In the genomic region with DNA sequence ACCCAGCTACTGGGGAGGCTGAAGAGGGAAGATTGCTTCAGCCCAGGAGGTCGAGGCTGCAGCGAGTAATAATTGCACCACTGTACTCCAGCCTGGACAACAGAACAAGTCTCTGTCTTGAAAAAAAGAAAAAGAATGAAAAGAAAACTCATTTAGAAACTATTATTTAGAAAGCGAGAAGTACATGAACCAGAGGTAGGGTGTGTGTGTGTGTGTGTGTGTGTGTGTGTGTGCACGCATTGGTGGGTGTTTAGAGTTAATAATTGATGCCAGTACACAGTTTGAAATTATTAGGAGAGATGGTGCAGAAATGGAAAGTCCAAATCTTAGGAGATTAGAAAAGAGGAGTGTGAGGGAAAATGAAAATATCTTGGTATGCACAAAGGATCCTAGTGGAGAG, we compare ENCODE assay signal across 2 cellular contexts.
TF ChIP-seq lines count a peak whose summit lies in the region.

No MANE protein-coding gene starts in this region.

TF ChIP-seq in HEK293, 187 proteins besides CTCF, POLR2A, EP300 and RAD21:
- TF ChIP-seq PRDM1 (tag by site-specific recombination; IDR thresholded peaks at IDR 0.05) (peak; percentile 47; the same call in 1 of the 2 replicates), BCL11A (tag by site-specific recombination; IDR thresholded peaks at IDR 0.05; ENCODE audit: low read depth) (no peak)

TF ChIP-seq in GM12878, 131 proteins besides CTCF, POLR2A, EP300 and RAD21:
- TF ChIP-seq BRCA1 (IDR thresholded peaks at IDR 0.05; ENCODE audit: low read depth, low read length), result no peak
- no peak for TF ChIP-seq NR2C1 (IDR thresholded peaks at IDR 0.05)
- peak; percentile 9; the same call in 1 of the 2 replicates for TF ChIP-seq SMC3 (IDR thresholded peaks at IDR 0.05; ENCODE audit: borderline replicate concordance, low read length)
- TF ChIP-seq JUNB (IDR thresholded peaks at IDR 0.05), result peak; percentile 60
- TF ChIP-seq IKZF2 (IDR thresholded peaks at IDR 0.05), result peak; percentile 54 to 85; a peak in 3 of 4 replicates
- peak; percentile 79 for TF ChIP-seq MTA2 (IDR thresholded peaks at IDR 0.05; ENCODE audit: low read depth)
- peak; percentile 65 for TF ChIP-seq SKIL (IDR thresholded peaks at IDR 0.05; ENCODE audit: low read depth, poor library complexity, severe bottlenecking)
- peak; percentile 89 for TF ChIP-seq NBN (IDR thresholded peaks at IDR 0.05)
- TF ChIP-seq SRF (IDR thresholded peaks at IDR 0.05; ENCODE audit: low read depth in 2 of 2, low read length in 2 of 2), result no peak
- no peak for TF ChIP-seq CHD2 (IDR thresholded peaks at IDR 0.05; ENCODE audit: borderline replicate concordance, low read depth, low read length)
- TF ChIP-seq IRF4 (IDR thresholded peaks at IDR 0.05; ENCODE audit: low read depth, low read length), result 0 out of 2 replicates have a peak, but pooled peaks have one; percentile 31
- TF ChIP-seq MLLT1 (IDR thresholded peaks at IDR 0.05), result peak; percentile 64; the same call in 1 of the 2 replicates
- TF ChIP-seq SIX5 (IDR thresholded peaks at IDR 0.05; ENCODE audit: low read depth, low read length, severe bottlenecking), result no peak
- TF ChIP-seq NKRF (conservative IDR thresholded peaks at IDR 0.05), result no peak
- peak; percentile 62 to 64; a peak in 3 of 4 replicates for TF ChIP-seq BHLHE40 (IDR thresholded peaks at IDR 0.05; ENCODE audit: borderline replicate concordance in 1 of 2, low read depth in 2 of 2, low read length in 1 of 2)
- TF ChIP-seq BMI1 (IDR thresholded peaks at IDR 0.05; ENCODE audit: borderline replicate concordance), result peak; percentile 46; the same call in 1 of the 2 replicates
- peak; percentile 52; the same call in 1 of the 2 replicates for TF ChIP-seq ATF7 (IDR thresholded peaks at IDR 0.05; ENCODE audit: low read depth)
- TF ChIP-seq RUNX3 (IDR thresholded peaks at IDR 0.05; ENCODE audit: low read length), result no peak
- TF ChIP-seq, protein P1, sequence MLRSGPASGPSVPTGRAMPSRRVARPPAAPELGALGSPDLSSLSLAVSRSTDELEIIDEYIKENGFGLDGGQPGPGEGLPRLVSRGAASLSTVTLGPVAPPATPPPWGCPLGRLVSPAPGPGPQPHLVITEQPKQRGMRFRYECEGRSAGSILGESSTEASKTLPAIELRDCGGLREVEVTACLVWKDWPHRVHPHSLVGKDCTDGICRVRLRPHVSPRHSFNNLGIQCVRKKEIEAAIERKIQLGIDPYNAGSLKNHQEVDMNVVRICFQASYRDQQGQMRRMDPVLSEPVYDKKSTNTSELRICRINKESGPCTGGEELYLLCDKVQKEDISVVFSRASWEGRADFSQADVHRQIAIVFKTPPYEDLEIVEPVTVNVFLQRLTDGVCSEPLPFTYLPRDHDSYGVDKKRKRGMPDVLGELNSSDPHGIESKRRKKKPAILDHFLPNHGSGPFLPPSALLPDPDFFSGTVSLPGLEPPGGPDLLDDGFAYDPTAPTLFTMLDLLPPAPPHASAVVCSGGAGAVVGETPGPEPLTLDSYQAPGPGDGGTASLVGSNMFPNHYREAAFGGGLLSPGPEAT (IDR thresholded peaks at IDR 0.05; ENCODE audit: low read depth), result peak; percentile 51; the same call in 1 of the 2 replicates
- 0 out of 2 replicates have a peak, but pooled peaks have one; percentile 28 for TF ChIP-seq BCL11A (IDR thresholded peaks at IDR 0.05; ENCODE audit: low read depth, low read length)
- peak; percentile 73; the same call in 1 of the 2 replicates for TF ChIP-seq ZNF384 (IDR thresholded peaks at IDR 0.05; ENCODE audit: borderline replicate concordance, low read depth, low read length)
